Comparison of ENCODE assay signal across 24 cellular contexts in the genomic region with DNA sequence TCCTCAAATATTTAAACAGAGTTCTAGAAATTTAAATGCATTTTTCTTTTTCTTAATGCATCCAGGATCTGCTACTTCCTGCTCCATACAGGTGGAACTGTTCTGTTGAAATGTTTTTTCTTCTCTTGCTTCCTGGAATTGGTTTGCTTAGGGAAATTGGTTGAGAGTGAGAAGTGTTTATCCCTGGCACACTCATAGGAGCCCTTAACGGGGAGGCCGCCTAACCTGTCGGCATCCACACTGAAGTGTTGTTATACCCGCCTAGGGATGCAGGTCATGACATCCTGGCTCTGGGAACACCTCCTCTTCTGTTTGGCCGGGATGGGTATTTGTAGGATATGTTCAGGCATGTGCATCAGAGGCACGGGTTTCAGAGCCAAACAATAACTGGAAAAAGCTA.
DNase-seq lines count a peak whose midpoint lies in the region; ATAC-seq, FAIRE-seq and TF ChIP-seq lines count a peak whose summit lies in the region.
"Had no signal": no experiment of that assay in that cellular context is flagged by ENCODE, and none has a peak within 500 bp of the region (broad histone marks: within the 10 kb centered on the region; RNA-seq: fewer than 3 reads in every experiment).

No MANE protein-coding gene starts in this region.

- H3K9me3 ChIP-seq in lower lobe of right lung, result no peaks in the 10 kb centered on the region
- H3K9me3 ChIP-seq in kidney (ENCODE audit: control insufficient read depth in 1 of 2, low read length in 2 of 2), result no peaks in the 10 kb centered on the region
- H3K9me3 ChIP-seq: HAP-1, MG63 had no signal

- H3K27me3 Mint-ChIP-seq in activated T-helper 1 cell treated with anti-CD3 and anti-CD28 coated beads, Interleukin-12 subunit alpha, Interleukin-12 subunit beta, Interleukin-2, Interleukin-4 antibody, amounts not matched to agents 30 ng/mL and 10 ng/mL and 1 ng/mL, durations not matched to agents 14 hours and 24 hours and 36 hours (ENCODE audit: insufficient read depth), result peaks cover 8% of the 10 kb centered on the region
- H3K27me3 Mint-ChIP-seq: activated CD8-positive, alpha-beta T cell treated with anti-CD3 and anti-CD28 coated beads for 36 hours had no signal

- intact Hi-C loops in lower lobe of right lung (cut with DNase I), result no loop called here
- intact Hi-C loops in kidney (cut with DNase I), result no loop called here
- intact Hi-C loops in activated T-helper 1 cell treated with anti-CD3 and anti-CD28 coated beads, Interleukin-12 subunit alpha, Interleukin-12 subunit beta, Interleukin-2, Interleukin-4 antibody, amounts not matched to agents 30 ng/mL and 10 ng/mL and 1 ng/mL, durations not matched to agents 14 hours and 24 hours and 36 hours (cut with micrococcal nuclease), result no loop called here

- no peaks in the 10 kb centered on the region for H3K36me3 Mint-ChIP-seq in activated T-helper 1 cell treated with anti-CD3 and anti-CD28 coated beads, Interleukin-12 subunit alpha, Interleukin-12 subunit beta, Interleukin-2, Interleukin-4 antibody, amounts not matched to agents 30 ng/mL and 10 ng/mL and 1 ng/mL, durations not matched to agents 14 hours and 24 hours and 36 hours (ENCODE audit: low read depth)
- H3K36me3 Mint-ChIP-seq: activated naive CD4-positive, alpha-beta T cell treated with anti-CD3 and anti-CD28 coated beads, Interleukin-2, amount 10 ng/mL, durations not matched to agents 7 days and 5 days; CD4-positive, CD25-positive, alpha-beta regulatory T cell; stimulated activated memory B cell treated with anti-CD40 and anti-IgM and Interleukin-4, amounts not matched to agents 10 μg/mL and 1 μg/mL and 100 μg/mL, for 72 hours had no signal

- H3K4me3 Mint-ChIP-seq in activated T-helper 1 cell treated with anti-CD3 and anti-CD28 coated beads, Interleukin-12 subunit alpha, Interleukin-12 subunit beta, Interleukin-2, Interleukin-4 antibody, amounts not matched to agents 30 ng/mL and 10 ng/mL and 1 ng/mL, durations not matched to agents 14 hours and 24 hours and 36 hours, result no peak overlapping the region
- H3K4me3 Mint-ChIP-seq: activated CD8-positive, alpha-beta T cell treated with anti-CD3 and anti-CD28 coated beads for 36 hours; activated naive CD4-positive, alpha-beta T cell treated with anti-CD3 and anti-CD28 coated beads, Interleukin-2, amount 10 ng/mL, durations not matched to agents 7 days and 5 days; CD4-positive, CD25-positive, alpha-beta regulatory T cell; stimulated activated memory B cell treated with anti-CD40 and anti-IgM and Interleukin-4, amounts not matched to agents 10 μg/mL and 1 μg/mL and 100 μg/mL, for 72 hours had no signal

- in situ Hi-C loops in G401 (cut with HindIII; ENCODE audit: low sequenced_read_pairs), result no loop called here

- no peaks in the 10 kb centered on the region for H3K4me1 Mint-ChIP-seq in activated T-helper 1 cell treated with anti-CD3 and anti-CD28 coated beads, Interleukin-12 subunit alpha, Interleukin-12 subunit beta, Interleukin-2, Interleukin-4 antibody, amounts not matched to agents 30 ng/mL and 10 ng/mL and 1 ng/mL, durations not matched to agents 14 hours and 24 hours and 36 hours (ENCODE audit: low read depth)
- H3K4me1 Mint-ChIP-seq: activated naive CD4-positive, alpha-beta T cell treated with anti-CD3 and anti-CD28 coated beads, Interleukin-2, amount 10 ng/mL, durations not matched to agents 7 days and 5 days; CD4-positive, CD25-positive, alpha-beta regulatory T cell; stimulated activated memory B cell treated with anti-CD40 and anti-IgM and Interleukin-4, amounts not matched to agents 10 μg/mL and 1 μg/mL and 100 μg/mL, for 72 hours had no signal

- H3K36me3 ChIP-seq in lower lobe of right lung (no peaks in the 10 kb centered on the region), kidney (ENCODE audit: control insufficient read depth in 1 of 2, insufficient read depth in 2 of 2, low read length in 2 of 2) (no peaks in the 10 kb centered on the region)
- H3K36me3 ChIP-seq: HAP-1, MG63 had no signal

- H3K4me1 ChIP-seq in lower lobe of right lung (peaks cover 42% of the 10 kb centered on the region), kidney (ENCODE audit: control insufficient read depth in 1 of 2, insufficient read depth in 1 of 2, low read depth in 1 of 2, low read length in 2 of 2) (peaks cover 0 to 4% of the 10 kb centered on the region in 2 donors)
- H3K4me1 ChIP-seq: HAP-1 had no signal

- no peaks in the 10 kb centered on the region for H3K27me3 ChIP-seq in lower lobe of right lung (ENCODE audit: low read depth)
- H3K27me3 ChIP-seq: MG63 had no signal

- H3K9me3 Mint-ChIP-seq in activated T-helper 1 cell treated with anti-CD3 and anti-CD28 coated beads, Interleukin-12 subunit alpha, Interleukin-12 subunit beta, Interleukin-2, Interleukin-4 antibody, amounts not matched to agents 30 ng/mL and 10 ng/mL and 1 ng/mL, durations not matched to agents 14 hours and 24 hours and 36 hours, result no peaks in the 10 kb centered on the region
- H3K9me3 Mint-ChIP-seq: activated CD8-positive, alpha-beta T cell treated with anti-CD3 and anti-CD28 coated beads for 36 hours; activated naive CD4-positive, alpha-beta T cell treated with anti-CD3 and anti-CD28 coated beads, Interleukin-2, amount 10 ng/mL, durations not matched to agents 7 days and 5 days; stimulated activated memory B cell treated with anti-CD40 and anti-IgM and Interleukin-4, amounts not matched to agents 10 μg/mL and 1 μg/mL and 100 μg/mL, for 72 hours had no signal

- ATAC-seq in lower lobe of right lung, result peak; percentile 78 to 91
- ATAC-seq: activated CD8-positive, alpha-beta T cell treated with anti-CD3 and anti-CD28 coated beads for 36 hours; GM12878; stimulated activated memory B cell treated with anti-CD40 and anti-IgM and Interleukin-4, amounts not matched to agents 10 μg/mL and 1 μg/mL and 100 μg/mL, for 72 hours had no signal

- H3K27ac ChIP-seq in lower lobe of right lung, result peak overlapping the region; percentile 33
- no peak overlapping the region for H3K27ac ChIP-seq in kidney (ENCODE audit: low read depth in 2 of 2, low read length in 2 of 2)

- no peak for TF ChIP-seq CTCF in lower lobe of right lung (IDR thresholded peaks at IDR 0.05)
- no peak for TF ChIP-seq CTCF in kidney (IDR thresholded peaks at IDR 0.05; ENCODE audit: borderline replicate concordance, extremely low read depth, insufficient read depth)

- no peak overlapping the region for H3K27ac Mint-ChIP-seq in activated T-helper 1 cell treated with anti-CD3 and anti-CD28 coated beads, Interleukin-12 subunit alpha, Interleukin-12 subunit beta, Interleukin-2, Interleukin-4 antibody, amounts not matched to agents 30 ng/mL and 10 ng/mL and 1 ng/mL, durations not matched to agents 14 hours and 24 hours and 36 hours
- H3K27ac Mint-ChIP-seq: activated CD8-positive, alpha-beta T cell treated with anti-CD3 and anti-CD28 coated beads for 36 hours; activated naive CD4-positive, alpha-beta T cell treated with anti-CD3 and anti-CD28 coated beads, Interleukin-2, amount 10 ng/mL, durations not matched to agents 7 days and 5 days; stimulated activated memory B cell treated with anti-CD40 and anti-IgM and Interleukin-4, amounts not matched to agents 10 μg/mL and 1 μg/mL and 100 μg/mL, for 72 hours had no signal

- H3K4me3 ChIP-seq in lower lobe of right lung (no peak overlapping the region), kidney (ENCODE audit: low read length in 2 of 2) (no peak overlapping the region)
- H3K4me3 ChIP-seq: GM12878, HAP-1, MG63, skin epidermis had no signal

- H3K9ac ChIP-seq in kidney (ENCODE audit: low read length in 2 of 2), result no peak overlapping the region

- no peak for FAIRE-seq in kidney (lab: Jason Lieb, UNC)
- FAIRE-seq: GM12878 had no signal

- DNase-seq in COLO668 (lab: John Stamatoyannopoulos, UW; ENCODE audit: unreplicated experiment) (peak; percentile 65), DMS53 (lab: John Stamatoyannopoulos, UW) (peak; percentile 95), NCI-H748 (lab: John Stamatoyannopoulos, UW; ENCODE audit: unreplicated experiment) (peak; percentile 20), lower lobe of right lung (peak; percentile 72), kidney (no peak), amniotic stem cell (lab: John Stamatoyannopoulos, UW) (no peak), G401 (ENCODE audit: low spot score) (no peak)
- no peak for DNase-seq in activated T-helper 1 cell treated with anti-CD3 and anti-CD28 coated beads, Interleukin-12 subunit alpha, Interleukin-12 subunit beta, Interleukin-2, Interleukin-4 antibody, amounts not matched to agents 30 ng/mL and 10 ng/mL and 1 ng/mL, durations not matched to agents 14 hours and 24 hours and 36 hours (ENCODE audit: low spot score)
- DNase-seq: activated CD4-positive, CD25-positive, alpha-beta regulatory T cell treated with anti-CD3 and anti-CD28 coated beads, Interleukin-2, amount 50 U/mL, for 72 hours; activated CD8-positive, alpha-beta T cell treated with anti-CD3 and anti-CD28 coated beads for 36 hours; activated naive CD4-positive, alpha-beta T cell treated with anti-CD3 and anti-CD28 coated beads, Interleukin-2, amount 10 ng/mL, durations not matched to agents 7 days and 5 days; activated T-cell treated with anti-CD3 and anti-CD28 coated beads, Interleukin-2, amount 50 U/mL, for 48 hours; anterior cingulate cortex; CD4-positive, CD25-positive, alpha-beta regulatory T cell; central memory CD4-positive, alpha-beta T cell; dermis blood vessel endothelial cell; MG63; NCI-H146; NCI-H446 treated with DMSO at 0.1 percent for 48 hours; T1000 had no signal

Comparison
In these comparisons a context has a peak if more than half of its experiments do, and no peak if none do; other contexts are left out.
1. DNase-seq: peak in COLO668 (single experiment), DMS53 (single experiment), NCI-H748 (single experiment) and lower lobe of right lung (single experiment); none in kidney (single experiment), activated T-helper 1 cell treated with anti-CD3 and anti-CD28 coated beads, Interleukin-12 subunit alpha, Interleukin-12 subunit beta, Interleukin-2, Interleukin-4 antibody, amounts not matched to agents 30 ng/mL and 10 ng/mL and 1 ng/mL, durations not matched to agents 14 hours and 24 hours and 36 hours (single experiment), amniotic stem cell (single experiment) and G401 (single experiment).